ENCODE assay signal across 1 cellular context in the genomic region with DNA sequence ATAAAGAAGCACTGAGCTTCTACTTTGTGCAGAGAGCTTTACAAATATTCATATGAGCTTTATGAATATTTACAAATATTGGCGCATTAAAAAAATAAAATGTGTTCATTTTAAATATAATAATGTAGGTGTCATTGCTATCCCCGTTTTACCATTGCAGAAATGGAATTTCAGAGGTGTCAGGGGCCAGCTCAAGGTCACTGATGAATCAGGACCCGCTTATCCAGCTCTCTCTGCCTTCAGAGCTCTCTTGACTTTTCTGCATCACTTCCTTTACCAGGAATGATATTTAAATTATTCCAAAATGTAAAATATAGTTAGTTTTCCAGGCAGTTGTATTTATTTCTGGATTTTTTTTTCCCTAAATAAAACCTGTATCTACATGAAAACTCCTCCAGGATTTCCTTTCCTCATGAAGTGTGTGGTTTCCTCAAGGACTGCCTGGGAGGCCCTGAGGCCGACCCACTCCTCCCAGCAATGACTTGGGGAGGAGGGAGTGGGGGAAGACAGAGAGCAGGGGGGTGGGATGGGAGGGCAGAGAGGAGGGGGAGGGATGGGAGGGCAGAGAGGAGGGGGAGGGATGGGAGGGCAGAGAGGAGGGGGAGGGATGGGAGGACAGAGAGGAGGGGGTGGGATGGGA.
TF ChIP-seq lines count a peak whose summit lies in the region.

No MANE protein-coding gene starts in this region.

TF ChIP-seq in IMR-90, 13 proteins besides CTCF, POLR2A, EP300 and RAD21 (continued from another document):
- TF ChIP-seq SMC3 (IDR thresholded peaks at IDR 0.05; ENCODE audit: low read depth, low read length): no peak
- no peak for TF ChIP-seq NFE2L2 (IDR thresholded peaks at IDR 0.05; ENCODE audit: low read depth, low read length)
- TF ChIP-seq CEBPB (IDR thresholded peaks at IDR 0.05; ENCODE audit: low read depth, low read length): no peak
- TF ChIP-seq, protein P1, sequence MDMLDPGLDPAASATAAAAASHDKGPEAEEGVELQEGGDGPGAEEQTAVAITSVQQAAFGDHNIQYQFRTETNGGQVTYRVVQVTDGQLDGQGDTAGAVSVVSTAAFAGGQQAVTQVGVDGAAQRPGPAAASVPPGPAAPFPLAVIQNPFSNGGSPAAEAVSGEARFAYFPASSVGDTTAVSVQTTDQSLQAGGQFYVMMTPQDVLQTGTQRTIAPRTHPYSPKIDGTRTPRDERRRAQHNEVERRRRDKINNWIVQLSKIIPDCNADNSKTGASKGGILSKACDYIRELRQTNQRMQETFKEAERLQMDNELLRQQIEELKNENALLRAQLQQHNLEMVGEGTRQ (IDR thresholded peaks at IDR 0.05; ENCODE audit: low read depth, low read length): no peak
- TF ChIP-seq MXI1 (IDR thresholded peaks at IDR 0.05; ENCODE audit: borderline replicate concordance, low read depth, low read length): no peak
- TF ChIP-seq MAFK (IDR thresholded peaks at IDR 0.05; ENCODE audit: low read depth, low read length): no peak
- no peak for TF ChIP-seq RCOR1 (IDR thresholded peaks at IDR 0.05; ENCODE audit: insufficient replicate concordance, low read length)
- TF ChIP-seq CHD1 (IDR thresholded peaks at IDR 0.05; ENCODE audit: low read depth, low read length): no peak
- TF ChIP-seq RFX5 (IDR thresholded peaks at IDR 0.05; ENCODE audit: low read depth, low read length): no peak
- TF ChIP-seq, protein P2, sequence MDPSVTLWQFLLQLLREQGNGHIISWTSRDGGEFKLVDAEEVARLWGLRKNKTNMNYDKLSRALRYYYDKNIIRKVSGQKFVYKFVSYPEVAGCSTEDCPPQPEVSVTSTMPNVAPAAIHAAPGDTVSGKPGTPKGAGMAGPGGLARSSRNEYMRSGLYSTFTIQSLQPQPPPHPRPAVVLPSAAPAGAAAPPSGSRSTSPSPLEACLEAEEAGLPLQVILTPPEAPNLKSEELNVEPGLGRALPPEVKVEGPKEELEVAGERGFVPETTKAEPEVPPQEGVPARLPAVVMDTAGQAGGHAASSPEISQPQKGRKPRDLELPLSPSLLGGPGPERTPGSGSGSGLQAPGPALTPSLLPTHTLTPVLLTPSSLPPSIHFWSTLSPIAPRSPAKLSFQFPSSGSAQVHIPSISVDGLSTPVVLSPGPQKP (IDR thresholded peaks at IDR 0.05; ENCODE audit: borderline replicate concordance, low read depth, low read length): no peak
TF ChIP-seq in IMR-90: peak in this region for 0.
